Comparison of ENCODE assay signal across 23 cellular contexts in the genomic region with DNA sequence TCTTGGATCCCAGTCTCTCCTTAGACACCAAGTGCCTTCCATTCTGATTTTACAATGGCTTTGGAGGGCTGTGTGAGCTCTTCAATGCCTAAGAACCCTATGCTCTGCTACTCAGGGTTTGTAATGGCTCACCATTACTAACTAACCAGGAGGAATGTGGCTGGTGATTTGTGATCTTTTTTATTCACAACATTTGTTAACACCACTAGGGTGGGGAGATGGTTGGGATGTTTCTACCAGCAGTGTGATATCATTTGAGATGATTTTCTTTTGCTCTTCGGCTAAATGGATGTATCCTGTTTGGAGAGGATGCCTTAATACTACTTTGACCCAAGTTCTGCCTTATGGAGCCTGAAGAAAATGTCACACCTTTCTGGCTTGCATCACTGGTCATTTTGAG. TPM values are rescaled to one million over a fixed set of nuclear protein-coding genes. Genes with fewer than 3 reads are reported as not detected.
"Had no signal": no experiment of that assay in that cellular context is flagged by ENCODE, and none has a peak within 500 bp of the region (broad histone marks: within the 10 kb centered on the region; RNA-seq: fewer than 3 reads in every experiment).

No MANE protein-coding gene starts in this region.

- H3K9me3 ChIP-seq: ascending aorta, body of pancreas had no signal

- H3K27me3 ChIP-seq: ascending aorta, body of pancreas had no signal

- ATAC-seq: activated naive CD4-positive, alpha-beta T cell treated with anti-CD3 and anti-CD28 coated beads, Interleukin-2, amount 50 U/mL, for 72 hours; activated naive CD8-positive, alpha-beta T cell treated with anti-CD3 and anti-CD28 coated beads, Interleukin-2, amount 50 U/mL, for 24 hours; activated T-cell treated with anti-CD3 and anti-CD28 coated beads, Interleukin-2, amount 50 U/mL, for 4 hours; body of pancreas; PC-3 had no signal

- H3K36me3 ChIP-seq: ascending aorta had no signal

- H3K4me3 ChIP-seq: ascending aorta, body of pancreas had no signal

- H3K27ac ChIP-seq: ascending aorta, body of pancreas had no signal

- H3K4me1 ChIP-seq: ascending aorta, body of pancreas had no signal

- DNase-seq: activated CD4-positive, alpha-beta memory T cell treated with anti-CD3 and anti-CD28 coated beads for 36 hours; activated CD4-positive, alpha-beta T cell treated with anti-CD3 and anti-CD28 coated beads, Interleukin-2, amount 10 ng/mL, durations not matched to agents 7 days and 5 days; activated CD4-positive, CD25-positive, alpha-beta regulatory T cell; activated CD8-positive, alpha-beta memory T cell treated with anti-CD3 and anti-CD28 coated beads for 24 hours; activated effector memory CD4-positive, alpha-beta T cell treated with anti-CD3 and anti-CD28 coated beads, Interleukin-2, amount 50 U/mL, for 16 hours; activated naive CD4-positive, alpha-beta T cell treated with Interleukin-2 at 50 U/mL for 16 hours; activated naive CD8-positive, alpha-beta T cell treated with anti-CD3 and anti-CD28 coated beads, Interleukin-2, amount 50 U/mL, for 24 hours; activated T-cell treated with anti-CD3 and anti-CD28 coated beads, Interleukin-2, amount 50 U/mL, for 4 hours; amniotic stem cell; body of pancreas; NCI-H1048; NCI-H146; NCI-H187 treated with DMSO at 0.1 percent for 48 hours; NCI-H2081 treated with DMSO at 0.1 percent for 48 hours; NCI-H446; NCI-H524; PC-3; SHP77 treated with DMSO at 0.1 percent for 48 hours; T-helper 2 cell; T1000 had no signal

RNA-seq across cellular contexts. Expression of a gene that starts 40.4 kb away (rescaled TPM):
- total RNA-seq: activated CD4-positive, alpha-beta memory T cell treated with anti-CD3 and anti-CD28 coated beads for 36 hours; activated CD4-positive, alpha-beta T cell treated with anti-CD3 and anti-CD28 coated beads, Interleukin-2, amount 10 ng/mL, durations not matched to agents 7 days and 5 days; activated naive CD4-positive, alpha-beta T cell treated with anti-CD3 and anti-CD28 coated beads, Interleukin-2, amount 50 U/mL, for 72 hours; activated T-cell treated with anti-CD3 and anti-CD28 coated beads, Interleukin-2, amount 50 U/mL, for 4 hours; ascending aorta; body of pancreas; SK-MEL-5 had no signal
